In the genomic region with DNA sequence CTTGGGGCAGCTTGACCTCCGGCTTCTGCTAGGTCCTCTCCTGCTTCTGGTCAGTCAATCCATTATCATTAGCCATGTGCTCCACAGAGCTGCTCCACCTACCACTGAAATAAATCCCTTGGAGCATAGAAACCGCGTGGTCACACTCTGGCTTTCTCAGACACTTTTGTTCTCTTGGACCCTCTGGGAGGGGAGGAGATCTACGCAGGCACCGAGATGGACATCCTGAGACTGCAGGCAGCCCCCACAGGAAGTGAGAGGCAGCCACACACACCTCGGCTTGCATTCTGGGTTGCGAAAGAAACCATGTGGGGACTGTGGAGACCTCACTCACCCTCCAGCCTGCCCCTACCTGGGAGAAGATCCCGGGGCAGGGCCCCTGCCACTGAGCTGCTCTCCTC, we compare ENCODE assay signal across 11 cellular contexts.
DNase-seq lines count a peak whose midpoint lies in the region; ATAC-seq, FAIRE-seq and TF ChIP-seq lines count a peak whose summit lies in the region.
"Had no signal": no experiment of that assay in that cellular context is flagged by ENCODE, and none has a peak within 500 bp of the region (broad histone marks: within the 10 kb centered on the region; RNA-seq: fewer than 3 reads in every experiment).

No MANE protein-coding gene starts in this region.

- in situ Hi-C loops in K562 (cut with MboI): no loop called here

- H3K27me3 ChIP-seq in K562 (ENCODE audit: control insufficient read depth in 2 of 2, insufficient read depth in 2 of 2, low read length in 2 of 2): no peaks in the 10 kb centered on the region; a peak in 1 of 5 replicates
- H3K27me3 ChIP-seq in thoracic aorta (replicated peaks; ENCODE audit: insufficient read depth): no peaks in the 10 kb centered on the region
- H3K27me3 ChIP-seq: gastrocnemius medialis had no signal

- H3K9me3 ChIP-seq in K562 (replicated peaks; ENCODE audit: control insufficient read depth, insufficient read depth, low read depth, low read length) (no peaks in the 10 kb centered on the region), thoracic aorta (no peaks in the 10 kb centered on the region)
- H3K9me3 ChIP-seq: gastrocnemius medialis had no signal

- no peaks in the 10 kb centered on the region for H3K27me3 Mint-ChIP-seq in T-cell
- H3K27me3 Mint-ChIP-seq: B cell had no signal

- peak overlapping the region; percentile 77 for H2AFZ ChIP-seq in K562 (ENCODE audit: low read depth, low read length)

- no peak for TF ChIP-seq CTCF in K562 (IDR thresholded peaks at IDR 0.05 in 2 of 3, conservative IDR thresholded peaks at IDR 0.05 in 1 of 3; ENCODE audit: insufficient read depth in 2 of 3, low read depth in 1 of 3, low read length in 3 of 3)
- TF ChIP-seq CTCF in thoracic aorta (IDR thresholded peaks at IDR 0.05): no peak

- H3K36me3 ChIP-seq in K562 (ENCODE audit: control insufficient read depth, insufficient read depth, low read length) (no peaks in the 10 kb centered on the region), thoracic aorta (no peaks in the 10 kb centered on the region)
- H3K36me3 ChIP-seq: gastrocnemius medialis had no signal

- peaks cover 0 to 17% of the 10 kb centered on the region in 2 experiments; a peak in 3 of 5 replicates for H3K4me1 ChIP-seq in K562 (replicated peaks in 1 of 2; ENCODE audit: control insufficient read depth in 2 of 2, insufficient read depth in 2 of 2, low read length in 2 of 2)
- peaks cover 0 to 8% of the 10 kb centered on the region in 2 donors for H3K4me1 ChIP-seq in thoracic aorta (ENCODE audit: control insufficient read depth in 1 of 2, low read depth in 2 of 2)

- H3K4me2 ChIP-seq in K562 (ENCODE audit: insufficient read depth, low read length): peak overlapping the region; percentile 40

- peak overlapping the region; percentile 42 to 65; a peak in 2 of 4 replicates for H3K9ac ChIP-seq in K562 (ENCODE audit: insufficient read depth in 1 of 2, low read depth in 2 of 2, low read length in 2 of 2)

- BruUV-seq in K562 (replicated peaks; lab: Mats Ljungman, UMichigan): no TSS peak

- WGBS in K562 (ENCODE audit: insufficient coverage, low coverage, missing lambda C conversion rate): 24% methylated on average over 8 of the region's 8 CpGs

- H3K4me1 Mint-ChIP-seq in T-cell: peaks cover 4 to 74% (median 72%) of the 10 kb centered on the region in 3 donors

- DNase-seq in activated naive CD4-positive, alpha-beta T cell treated with Interleukin-2 at 50 U/mL for 16 hours: peak; percentile 54
- no peak for DNase-seq in activated naive CD4-positive, alpha-beta T cell (lab: John Stamatoyannopoulos, UW)
- DNase-seq in T-cell (peak in 30 of 34 experiments; percentile 19 to 61 (median 47)), K562 (ENCODE audit: extremely low read depth in 1 of 4, low spot score in 3 of 4) (peak in 2 of 4 experiments; percentile 27 to 48), thoracic aorta (ENCODE audit: low spot score) (no peak), cerebellum (ENCODE audit: low spot score) (no peak)
- DNase-seq: gastrocnemius medialis, OCI-M1 had no signal

- peak overlapping the region; percentile 87 to 94 for H3K27ac Mint-ChIP-seq in T-cell
- H3K27ac Mint-ChIP-seq: B cell had no signal

- intact Hi-C loops in K562 (cut with micrococcal nuclease): no loop called here

- ATAC-seq in T-cell (replicated peaks in 1 of 4) (peak; percentile 56 to 86 (median 80)), K562 (peak; percentile 76), thoracic aorta (ENCODE audit: insufficient number of reproducible peaks, low FRiP score, low read depth) (no peak), GM21825 (IDR thresholded peaks at IDR 0.05; ENCODE audit: unreplicated experiment) (no peak), HG03039 (IDR thresholded peaks at IDR 0.05; ENCODE audit: unreplicated experiment) (no peak)
- ATAC-seq: gastrocnemius medialis had no signal

- TF ChIP-seq POLR2A in K562 (conservative IDR thresholded peaks at IDR 0.05): peak; percentile 45; the same call in 1 of the 2 replicates

- CTCF ChIA-PET in T-cell (lab: Charles Lee): interaction anchor here in 1 of 2 donors (0.7 to 1.1 kb wide), 3 partner anchors 10 to 29 kb away, joined by 3 to 4 read pairs (median 3); no protein-coding TSS in a partner anchor
- CTCF ChIA-PET in K562 (lab: Yijun Ruan, JAX; ENCODE audit: low intra/inter-chr PET ratio): no interaction called here

- H3K4me3 ChIP-seq in K562 (no peak overlapping the region), thoracic aorta (peak overlapping the region; percentile 18)
- H3K4me3 ChIP-seq: gastrocnemius medialis had no signal

- TF ChIP-seq EP300 in K562 (IDR thresholded peaks at IDR 0.05; ENCODE audit: low read length): no peak

- no peaks in the 10 kb centered on the region for H4K20me1 ChIP-seq in K562 (replicated peaks; ENCODE audit: control insufficient read depth, insufficient read depth, low read length)

- H3K27ac ChIP-seq in K562 (ENCODE audit: extremely low read depth, low read depth, low read length) (peak overlapping the region; percentile 37; the same call in 1 of the 3 replicates), thoracic aorta (no peak overlapping the region)
- H3K27ac ChIP-seq: gastrocnemius medialis had no signal

- H3K9me1 ChIP-seq in K562 (ENCODE audit: control insufficient read depth, insufficient read depth, low read length): no peaks in the 10 kb centered on the region

- POLR2A ChIA-PET in T-cell (lab: Charles Lee) (interaction anchor here (0.9 to 1.1 kb wide), 3 partner anchors 10 to 68 kb away, joined by 3 to 4 read pairs (median 4); no protein-coding TSS in a partner anchor), K562 (lab: Yijun Ruan, JAX) (interaction anchor here (0.6 to 1.1 kb wide), 2 partner anchors 9 to 10 kb away, joined by 3 read pairs; no protein-coding TSS in a partner anchor)

- peak; percentile 11 for FAIRE-seq in K562 (lab: Jason Lieb, UNC)

- no peaks in the 10 kb centered on the region; the same call in 2 of the 3 replicates for H3K79me2 ChIP-seq in K562 (ENCODE audit: control insufficient read depth, insufficient read depth, low read length)

- peak overlapping the region; percentile 73 to 82 (median 77) for H3K4me3 Mint-ChIP-seq in T-cell
- H3K4me3 Mint-ChIP-seq: B cell had no signal

- no peak for TF ChIP-seq RAD21 in K562 (CRISPR knock-in tag; conservative IDR thresholded peaks at IDR 0.05 in 1 of 2, IDR thresholded peaks at IDR 0.05 in 1 of 2)

- H3K36me3 Mint-ChIP-seq in T-cell: peaks cover 16% of the 10 kb centered on the region

- H3K9me3 Mint-ChIP-seq in T-cell: no peaks in the 10 kb centered on the region

TF ChIP-seq in K562, 482 proteins besides CTCF, POLR2A, EP300 and RAD21 (continues in another document):
- TF ChIP-seq, protein P1, sequence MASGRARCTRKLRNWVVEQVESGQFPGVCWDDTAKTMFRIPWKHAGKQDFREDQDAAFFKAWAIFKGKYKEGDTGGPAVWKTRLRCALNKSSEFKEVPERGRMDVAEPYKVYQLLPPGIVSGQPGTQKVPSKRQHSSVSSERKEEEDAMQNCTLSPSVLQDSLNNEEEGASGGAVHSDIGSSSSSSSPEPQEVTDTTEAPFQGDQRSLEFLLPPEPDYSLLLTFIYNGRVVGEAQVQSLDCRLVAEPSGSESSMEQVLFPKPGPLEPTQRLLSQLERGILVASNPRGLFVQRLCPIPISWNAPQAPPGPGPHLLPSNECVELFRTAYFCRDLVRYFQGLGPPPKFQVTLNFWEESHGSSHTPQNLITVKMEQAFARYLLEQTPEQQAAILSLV (tag; IDR thresholded peaks at IDR 0.05): 0 out of 2 replicates have a peak, but pooled peaks have one; percentile 19
- TF ChIP-seq JUND (IDR thresholded peaks at IDR 0.05; ENCODE audit: borderline replicate concordance, low read depth, low read length) (no peak), JUND (tag; IDR thresholded peaks at IDR 0.05; ENCODE audit: borderline replicate concordance, low read depth, low read length) (peak; percentile 38; the same call in 1 of the 3 replicates)

Comparison
In these comparisons a context has a peak if more than half of its experiments do, and no peak if none do; other contexts are left out.
1. DNase-seq: peak in activated naive CD4-positive, alpha-beta T cell treated with Interleukin-2 at 50 U/mL for 16 hours (single experiment) and T-cell (30 of 34); none in activated naive CD4-positive, alpha-beta T cell (0 of 4), thoracic aorta (single experiment) and cerebellum (single experiment).
2. ATAC-seq: peak in T-cell (4 of 4) and K562 (single experiment); none in thoracic aorta (single experiment), GM21825 (single experiment) and HG03039 (single experiment).